Comparison of ENCODE assay signal across 9 cellular contexts in the genomic region with DNA sequence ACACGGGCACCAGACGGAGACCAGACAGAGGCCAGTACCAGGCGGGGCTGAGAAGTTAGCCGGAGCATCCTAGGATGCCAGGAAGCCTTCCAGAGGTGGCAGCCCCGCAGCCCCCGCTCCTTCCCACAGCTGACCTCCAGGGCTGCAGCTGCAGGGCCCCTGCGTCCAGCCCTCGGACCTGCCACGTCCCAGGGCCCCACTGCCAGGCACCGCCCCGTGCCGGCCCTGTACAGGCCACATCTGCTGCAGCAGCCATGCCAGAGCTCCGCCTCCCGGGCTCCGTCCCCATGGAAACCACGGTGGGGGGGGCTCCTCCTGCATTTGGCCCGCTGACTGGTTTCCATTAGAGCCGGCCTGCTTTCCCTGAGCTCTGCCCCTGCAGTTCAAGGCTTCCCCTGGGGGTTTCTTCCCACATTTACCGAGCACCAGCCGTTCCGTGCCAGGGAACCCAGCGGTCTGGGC.
DNase-seq lines count a peak whose midpoint lies in the region; ATAC-seq, FAIRE-seq and TF ChIP-seq lines count a peak whose summit lies in the region.
"Had no signal": no experiment of that assay in that cellular context is flagged by ENCODE, and none has a peak within 500 bp of the region (broad histone marks: within the 10 kb centered on the region; RNA-seq: fewer than 3 reads in every experiment).

No MANE protein-coding gene starts in this region.

- no peaks in the 10 kb centered on the region for H3K9me3 Mint-ChIP-seq in Calu3 (ENCODE audit: low read depth, unreplicated experiment)
- H3K9me3 Mint-ChIP-seq in activated CD4-positive, alpha-beta memory T cell treated with anti-CD3 and anti-CD28 coated beads for 36 hours = no peaks in the 10 kb centered on the region
- H3K9me3 Mint-ChIP-seq: activated naive CD4-positive, alpha-beta T cell treated with anti-CD3 and anti-CD28 coated beads, Interleukin-2, amount 50 U/mL, for 24 hours had no signal

- DNase-seq in Calu3 = peak; percentile 73
- DNase-seq in RCC 7860 (ENCODE audit: low spot score) = peak; percentile 64
- DNase-seq in fibroblast of gingiva (ENCODE audit: low read depth) = peak; percentile 99
- DNase-seq in omental fat pad (ENCODE audit: low spot score) = no peak
- DNase-seq in activated CD4-positive, alpha-beta T cell treated with anti-CD3 and anti-CD28 coated beads, Interleukin-2, amount 50 U/mL, for 4 hours = no peak
- DNase-seq in activated CD4-positive, alpha-beta memory T cell treated with anti-CD3 and anti-CD28 coated beads for 36 hours = no peak
- DNase-seq in DMS79 treated with DMSO at 0.1 percent for 48 hours (lab: John Stamatoyannopoulos, UW) = no peak
- DNase-seq in activated gamma-delta T cell treated with Interleukin-2 at 50 U/mL for 16 hours = no peak

- intact Hi-C loops in Calu3 (cut with micrococcal nuclease; ENCODE audit: unreplicated experiment) = no loop called here
- intact Hi-C loops in activated CD4-positive, alpha-beta memory T cell treated with anti-CD3 and anti-CD28 coated beads for 36 hours (cut with micrococcal nuclease) = no loop called here

- peaks cover 63% of the 10 kb centered on the region for H3K4me1 Mint-ChIP-seq in Calu3 (ENCODE audit: low read depth, unreplicated experiment)
- H3K4me1 Mint-ChIP-seq in activated CD4-positive, alpha-beta memory T cell treated with anti-CD3 and anti-CD28 coated beads for 36 hours (ENCODE audit: low read depth) = no peaks in the 10 kb centered on the region

- no peak for FAIRE-seq in RCC 7860 (lab: Jason Lieb, UNC)

- CTCF ChIA-PET in Calu3 (lab: Charles Lee) = interaction anchor here (1.1 kb wide), 1 partner anchor 81 kb away, joined by 3 read pairs; no protein-coding TSS in a partner anchor
- CTCF ChIA-PET in activated CD4-positive, alpha-beta memory T cell treated with anti-CD3 and anti-CD28 coated beads for 36 hours (lab: Charles Lee) = interaction anchor here (2.7 kb wide), 1 partner anchor 82 kb away, joined by 8 read pairs; no protein-coding TSS in a partner anchor

- no TSS peak for BruUV-seq in Calu3 (replicated peaks; lab: Mats Ljungman, UMichigan)

- no peak for TF ChIP-seq CTCF in Calu3 (IDR thresholded peaks at IDR 0.05; ENCODE audit: unreplicated experiment)
- TF ChIP-seq CTCF in omental fat pad (IDR thresholded peaks at IDR 0.05) = no peak

- H3K36me3 Mint-ChIP-seq in Calu3 (ENCODE audit: insufficient read depth, unreplicated experiment) = peaks cover 97% of the 10 kb centered on the region
- H3K36me3 Mint-ChIP-seq in activated CD4-positive, alpha-beta memory T cell treated with anti-CD3 and anti-CD28 coated beads for 36 hours = no peaks in the 10 kb centered on the region
- H3K36me3 Mint-ChIP-seq: activated naive CD4-positive, alpha-beta T cell treated with anti-CD3 and anti-CD28 coated beads, Interleukin-2, amount 50 U/mL, for 24 hours had no signal

- H3K27me3 Mint-ChIP-seq in Calu3 (ENCODE audit: unreplicated experiment) = no peaks in the 10 kb centered on the region
- no peaks in the 10 kb centered on the region for H3K27me3 Mint-ChIP-seq in activated CD4-positive, alpha-beta memory T cell treated with anti-CD3 and anti-CD28 coated beads for 36 hours
- H3K27me3 Mint-ChIP-seq: activated naive CD4-positive, alpha-beta T cell treated with anti-CD3 and anti-CD28 coated beads, Interleukin-2, amount 50 U/mL, for 24 hours had no signal

- peak overlapping the region; percentile 83 for H3K4me3 Mint-ChIP-seq in Calu3 (ENCODE audit: low read depth, unreplicated experiment)
- H3K4me3 Mint-ChIP-seq in activated CD4-positive, alpha-beta memory T cell treated with anti-CD3 and anti-CD28 coated beads for 36 hours = no peak overlapping the region
- H3K4me3 Mint-ChIP-seq: activated naive CD4-positive, alpha-beta T cell treated with anti-CD3 and anti-CD28 coated beads, Interleukin-2, amount 50 U/mL, for 24 hours had no signal

- POLR2A ChIA-PET in activated CD4-positive, alpha-beta memory T cell treated with anti-CD3 and anti-CD28 coated beads for 36 hours (lab: Charles Lee) = no interaction called here

- ATAC-seq in omental fat pad (ENCODE audit: low FRiP score) = peak; percentile 30

- no peak overlapping the region for H3K27ac Mint-ChIP-seq in Calu3 (ENCODE audit: unreplicated experiment)
- no peak overlapping the region for H3K27ac Mint-ChIP-seq in activated CD4-positive, alpha-beta memory T cell treated with anti-CD3 and anti-CD28 coated beads for 36 hours
- H3K27ac Mint-ChIP-seq: activated naive CD4-positive, alpha-beta T cell treated with anti-CD3 and anti-CD28 coated beads, Interleukin-2, amount 50 U/mL, for 24 hours had no signal

Comparison
In these comparisons a context has a peak if more than half of its experiments do, and no peak if none do; other contexts are left out.
1. DNase-seq: peak in Calu3 (single experiment), RCC 7860 (single experiment) and fibroblast of gingiva (single experiment); none in omental fat pad (single experiment), activated CD4-positive, alpha-beta T cell treated with anti-CD3 and anti-CD28 coated beads, Interleukin-2, amount 50 U/mL, for 4 hours (0 of 2), activated CD4-positive, alpha-beta memory T cell treated with anti-CD3 and anti-CD28 coated beads for 36 hours (single experiment), DMS79 treated with DMSO at 0.1 percent for 48 hours (single experiment) and activated gamma-delta T cell treated with Interleukin-2 at 50 U/mL for 16 hours (single experiment).